ENCODE assay signal across 8 cellular contexts in genomic region chr6:106974999-106975698, GRCh38. TPM values are rescaled to one million over a fixed set of nuclear protein-coding genes. Genes with fewer than 3 reads are reported as not detected.
A peak's percentile ranks its signal among the peaks of the same experiment; 100 is the strongest.
DNase-seq lines count a peak whose midpoint lies in the region; ATAC-seq and TF ChIP-seq lines count a peak whose summit lies in the region.

No MANE protein-coding gene starts in this region.

- DNase-seq in COLO668 (lab: John Stamatoyannopoulos, UW; ENCODE audit: unreplicated experiment) (peak; percentile 78), HT1080 (ENCODE audit: low read depth) (peak; percentile 28), SK-N-MC (ENCODE audit: low read depth, low spot score) (no peak), endodermal cell (peak; percentile 87), NCI-H446 treated with DMSO at 0.1 percent for 48 hours (lab: John Stamatoyannopoulos, UW) (no peak)

- H3K27me3 Mint-ChIP-seq in endodermal cell (ENCODE audit: insufficient read depth) = no peaks in the 10 kb centered on the region

- H3K4me3 ChIP-seq in SK-N-MC = peak overlapping the region; percentile 81
- peak overlapping the region; percentile 77 for H3K4me3 ChIP-seq in endodermal cell (ENCODE audit: low read length)
- no peak overlapping the region for H3K4me3 ChIP-seq in mucosa of stomach (ENCODE audit: low read length)

- H3K4me1 ChIP-seq in endodermal cell (ENCODE audit: control insufficient read depth, insufficient read depth, low read length) (no peaks in the 10 kb centered on the region), mucosa of stomach (ENCODE audit: control insufficient read depth, insufficient read depth, low read length) (peaks cover 15% of the 10 kb centered on the region)

- no peaks in the 10 kb centered on the region for H3K36me3 ChIP-seq in SK-N-MC (ENCODE audit: insufficient read depth, low read length)
- H3K36me3 ChIP-seq in endodermal cell (ENCODE audit: control insufficient read depth, insufficient read depth, low read length) = peaks cover 10% of the 10 kb centered on the region
- no peaks in the 10 kb centered on the region for H3K36me3 ChIP-seq in mucosa of stomach (ENCODE audit: control insufficient read depth, insufficient read depth, low read length)

- 0% methylated on average over 12 to 85 of the region's 85 CpGs for WGBS in endodermal cell (ENCODE audit: insufficient coverage in 1 of 2, insufficient read length in 1 of 2), 2 experiments

- ATAC-seq in GM19395 (IDR thresholded peaks at IDR 0.05; ENCODE audit: unreplicated experiment) (peak; percentile 69), HG03025 (IDR thresholded peaks at IDR 0.05; ENCODE audit: low FRiP score, unreplicated experiment) (no peak)

- peaks cover 16% of the 10 kb centered on the region for H3K4me1 Mint-ChIP-seq in endodermal cell

- H3K9me3 ChIP-seq in SK-N-MC (ENCODE audit: low read depth, low read length) (no peaks in the 10 kb centered on the region), endodermal cell (ENCODE audit: control insufficient read depth, low read length) (no peaks in the 10 kb centered on the region), mucosa of stomach (ENCODE audit: control insufficient read depth, low read length) (no peaks in the 10 kb centered on the region)

- no peak overlapping the region for H3K9ac ChIP-seq in SK-N-MC (ENCODE audit: insufficient read length)
- H3K9ac ChIP-seq in endodermal cell (ENCODE audit: extremely low read depth, low read length, poor library complexity, severe bottlenecking) = peak overlapping the region; percentile 94
- H3K9ac ChIP-seq in mucosa of stomach (ENCODE audit: low read length) = peak overlapping the region; percentile 79

- no peak overlapping the region for H3K27ac ChIP-seq in SK-N-MC
- H3K27ac ChIP-seq in endodermal cell (ENCODE audit: low read depth, low read length) = peak overlapping the region; percentile 99

- TF ChIP-seq CTCF in endodermal cell (conservative IDR thresholded peaks at IDR 0.05) = peak; percentile 52

- H3K36me3 Mint-ChIP-seq in endodermal cell (ENCODE audit: low read depth) = peaks cover 27% of the 10 kb centered on the region

- peak overlapping the region; percentile 96 for H3K4me3 Mint-ChIP-seq in endodermal cell

- H3K9me3 Mint-ChIP-seq in endodermal cell = no peaks in the 10 kb centered on the region

- no peaks in the 10 kb centered on the region for H3K27me3 ChIP-seq in endodermal cell (ENCODE audit: control insufficient read depth, insufficient read depth, low read length, poor library complexity, severe bottlenecking)
- peaks cover 14% of the 10 kb centered on the region for H3K27me3 ChIP-seq in mucosa of stomach (ENCODE audit: control insufficient read depth, insufficient read depth, low read length)

- H3K27ac Mint-ChIP-seq in endodermal cell = peak overlapping the region; percentile 90

RNA-seq across cellular contexts. Expression of gene CD24, which starts 0.6 kb away (rescaled TPM):
- total RNA-seq in HT1080 (2014; rRNA removed; shearing (Covaris generic)) = 1.6 and 3.3 TPM in 2 replicates
- polyA plus RNA-seq in HT1080 (2015; cell fraction: cytosol; rRNA removed) = 4.4 and 5.0 TPM in 2 replicates
- 1.3 and 1.6 TPM in 2 replicates for polyA plus RNA-seq in HT1080 (2015; cell fraction: nucleus; rRNA removed)
- total RNA-seq in endodermal cell = 100 to 1,000 TPM; 392 to 545 TPM
- polyA plus RNA-seq in endodermal cell (2013, experiment 1 of 2) = 757 TPM
- polyA plus RNA-seq in endodermal cell (2013, experiment 2 of 2) = 674 TPM

RNA-seq across cellular contexts. Expression of gene MTRES1, which starts 52.9 kb away (rescaled TPM):
- total RNA-seq in HT1080 (2014; rRNA removed; shearing (Covaris generic)) = 23.2 and 24.1 TPM in 2 replicates
- polyA plus RNA-seq in HT1080 (2015; cell fraction: cytosol; rRNA removed) = 25.4 and 29.6 TPM in 2 replicates
- polyA plus RNA-seq in HT1080 (2015; cell fraction: nucleus; rRNA removed) = 22.9 and 29.6 TPM in 2 replicates
- 10 to 100 TPM; 20.5 to 26.1 TPM for total RNA-seq in endodermal cell
- polyA plus RNA-seq in endodermal cell (2013, experiment 1 of 2) = 23.4 TPM
- polyA plus RNA-seq in endodermal cell (2013, experiment 2 of 2) = 20.4 TPM

Comparison
In these comparisons a context has a peak if more than half of its experiments do, and no peak if none do; other contexts are left out.
1. DNase-seq: peak in COLO668 (single experiment), HT1080 (single experiment) and endodermal cell (single experiment); none in SK-N-MC (single experiment) and NCI-H446 treated with DMSO at 0.1 percent for 48 hours (single experiment).
2. RNA of gene CD24, which starts 0.6 kb away (total RNA-seq): 392 to 545 TPM in endodermal cell; 1.6 to 3.3 TPM in HT1080; every median in the first group is over 10 times any median in the second.